In genomic region chr16:50046853-50047252, GRCh38 we compare ENCODE assay signal across 31 cellular contexts.
"Had no signal": no experiment of that assay in that cellular context is flagged by ENCODE, and none has a peak within 500 bp of the region (broad histone marks: within the 10 kb centered on the region; RNA-seq: fewer than 3 reads in every experiment).

No MANE protein-coding gene starts in this region.

- H3K4me1 ChIP-seq: neural progenitor cell, parathyroid adenoma, psoas muscle, spleen, suprapubic skin, testis, tibial artery, transverse colon, upper lobe of right lung, uterus had no signal

- H3K27ac Mint-ChIP-seq: natural killer cell; nephron; neural progenitor cell; progenitor cell of endocrine pancreas; stimulated activated memory B cell treated with anti-CD40 and anti-IgM and Interleukin-4, amounts not matched to agents 10 μg/mL and 1 μg/mL and 100 μg/mL, for 72 hours; type B pancreatic cell had no signal

- H3K9me3 Mint-ChIP-seq: natural killer cell; nephron; neural progenitor cell; stimulated activated naive CD8-positive, alpha-beta T cell treated with anti-CD3 and anti-CD28 coated beads, Interleukin-15, amount 100 ng/mL, for 72 hours; type B pancreatic cell had no signal

- DNase-seq: natural killer cell; occipital lobe; ovary; posterior cingulate gyrus; psoas muscle; right cardiac atrium; spleen; stimulated activated CD4-positive, alpha-beta T cell treated with anti-CD3 and anti-CD28 coated beads, Interleukin-12 subunit alpha, Interleukin-12 subunit beta, amount 100 ng/mL, for 4 hours; stimulated activated CD4-positive, alpha-beta T cell treated with anti-CD3 and anti-CD28 coated beads, Interleukin-1b, Interleukin-23, amount 100 ng/mL, for 48 hours; stimulated activated CD4-positive, alpha-beta T cell treated with anti-CD3 and anti-CD28 coated beads, Interleukin-4, amount 100 ng/mL, for 1 hour; stimulated activated CD4-positive, alpha-beta T cell treated with anti-CD3 and anti-CD28 coated beads, Interleukin-4, amount 100 ng/mL, for 4 hours; stimulated activated CD8-positive, alpha-beta memory T cell treated with anti-CD3 and anti-CD28 coated beads, Interleukin-4, amount 100 ng/mL, for 48 hours; stimulated activated naive CD4-positive, alpha-beta T cell; stimulated activated naive CD8-positive, alpha-beta T cell treated with anti-CD3 and anti-CD28 coated beads, Interleukin-15, amount 100 ng/mL, for 72 hours; stimulated activated naive CD8-positive, alpha-beta T cell treated with anti-CD3 and anti-CD28 coated beads, Interleukin-15, Interleukin-2, amounts not matched to agents 100 U/mL and 50 U/mL, for 24 hours; substantia nigra; testis; tibial artery; transverse colon; upper lobe of right lung; uterus had no signal

- H3K36me3 Mint-ChIP-seq: natural killer cell; neural progenitor cell; stimulated activated memory B cell treated with anti-CD40 and anti-IgM and Interleukin-4, amounts not matched to agents 10 μg/mL and 1 μg/mL and 100 μg/mL, for 72 hours; type B pancreatic cell had no signal

- H3K27ac ChIP-seq: neural progenitor cell, ovary, parathyroid adenoma, psoas muscle, skin epidermis, spleen, suprapubic skin, testis, tibial artery, transverse colon, upper lobe of right lung, uterus had no signal

- H3K4me3 Mint-ChIP-seq: natural killer cell; nephron; neural progenitor cell; stimulated activated memory B cell treated with anti-CD40 and anti-IgM and Interleukin-4, amounts not matched to agents 10 μg/mL and 1 μg/mL and 100 μg/mL, for 72 hours; stimulated activated naive CD8-positive, alpha-beta T cell treated with anti-CD3 and anti-CD28 coated beads, Interleukin-15, amount 100 ng/mL, for 72 hours; type B pancreatic cell had no signal

- H3K9me3 ChIP-seq: ovary, psoas muscle, spleen, suprapubic skin, testis, tibial artery, transverse colon, upper lobe of right lung, uterus had no signal

- H3K4me3 ChIP-seq: neural progenitor cell, ovary, psoas muscle, skin epidermis, smooth muscle cell, spleen, suprapubic skin, testis, tibial artery, transverse colon, upper lobe of right lung, uterus had no signal

- ATAC-seq: natural killer cell; psoas muscle; right cardiac atrium; sciatic nerve; stimulated activated memory B cell treated with anti-CD40 and anti-IgM and Interleukin-4, amounts not matched to agents 10 μg/mL and 1 μg/mL and 100 μg/mL, for 72 hours; stimulated activated naive CD8-positive, alpha-beta T cell treated with anti-CD3 and anti-CD28 coated beads, Interleukin-15, amount 100 ng/mL, for 72 hours; stimulated activated naive CD8-positive, alpha-beta T cell treated with anti-CD3 and anti-CD28 coated beads, Interleukin-15, Interleukin-2, amounts not matched to agents 100 U/mL and 50 U/mL, for 24 hours; upper lobe of right lung had no signal

- H3K36me3 ChIP-seq: neural progenitor cell, ovary, spleen, suprapubic skin, tibial artery, transverse colon, upper lobe of right lung, uterus had no signal

- H3K4me1 Mint-ChIP-seq: natural killer cell; nephron; neural progenitor cell; stimulated activated memory B cell treated with anti-CD40 and anti-IgM and Interleukin-4, amounts not matched to agents 10 μg/mL and 1 μg/mL and 100 μg/mL, for 72 hours; stimulated activated naive CD8-positive, alpha-beta T cell treated with anti-CD3 and anti-CD28 coated beads, Interleukin-15, amount 100 ng/mL, for 72 hours had no signal
